In the genomic region with DNA sequence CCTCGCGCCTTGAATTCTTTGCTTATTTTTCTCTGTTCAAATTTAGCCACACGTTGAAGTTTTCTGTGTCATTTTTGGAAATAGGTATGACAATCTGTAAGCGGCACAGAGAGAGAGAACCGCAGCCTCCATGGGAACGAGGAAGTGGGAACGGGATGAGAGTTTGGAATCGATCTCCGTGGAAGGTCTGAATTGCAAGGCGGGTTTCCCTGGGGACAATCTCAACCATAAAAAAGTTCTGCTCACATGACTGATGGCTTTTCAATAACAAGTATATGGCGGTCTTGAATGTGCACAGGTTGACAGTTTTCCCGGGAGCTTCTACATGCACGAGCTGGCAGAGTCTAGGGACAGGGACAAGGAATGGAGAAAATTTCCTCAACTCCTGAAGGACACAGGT, we compare ENCODE assay signal across 20 cellular contexts.
DNase-seq lines count a peak whose midpoint lies in the region; ATAC-seq and TF ChIP-seq lines count a peak whose summit lies in the region.
"Had no signal": no experiment of that assay in that cellular context is flagged by ENCODE, and none has a peak within 500 bp of the region (broad histone marks: within the 10 kb centered on the region; RNA-seq: fewer than 3 reads in every experiment).

No MANE protein-coding gene starts in this region.

- peak overlapping the region; percentile 46 for H3K4me3 Mint-ChIP-seq in type B pancreatic cell
- H3K4me3 Mint-ChIP-seq: B cell, CD14-positive monocyte had no signal

- no peaks in the 10 kb centered on the region for H3K9me3 ChIP-seq in Peyer's patch
- H3K9me3 ChIP-seq: A549, SJCRH30 had no signal

- no peaks in the 10 kb centered on the region for H3K36me3 ChIP-seq in Peyer's patch
- H3K36me3 ChIP-seq: SJCRH30 had no signal

- no peaks in the 10 kb centered on the region for H3K27me3 ChIP-seq in Peyer's patch
- H3K27me3 ChIP-seq: SJCRH30 had no signal

- H3K27ac Mint-ChIP-seq in type B pancreatic cell: peak overlapping the region; percentile 17
- H3K27ac Mint-ChIP-seq: B cell, CD14-positive monocyte, IgD-negative memory B cell had no signal

- no peaks in the 10 kb centered on the region for H3K9me3 Mint-ChIP-seq in type B pancreatic cell
- H3K9me3 Mint-ChIP-seq: CD14-positive monocyte had no signal

- peaks cover 0 to 27% (median 2%) of the 10 kb centered on the region in 4 donors for H3K4me1 ChIP-seq in Peyer's patch

- TF ChIP-seq CTCF in Peyer's patch (IDR thresholded peaks at IDR 0.05) (no peak), epithelial cell of proximal tubule (conservative IDR thresholded peaks at IDR 0.05; ENCODE audit: low read depth, low read length) (no peak), type B pancreatic cell (conservative IDR thresholded peaks at IDR 0.05) (no peak)

- DNase-seq in Peyer's patch: no peak
- no peak for DNase-seq in epithelial cell of proximal tubule (ENCODE audit: low read depth)
- peak; percentile 50 for DNase-seq in mucosa of gallbladder (ENCODE audit: low spot score)
- no peak for DNase-seq in type B pancreatic cell (ENCODE audit: extremely low spot score, unreplicated experiment)
- no peak for DNase-seq in kidney tubule cell (ENCODE audit: low spot score)
- DNase-seq in SK-N-DZ (ENCODE audit: low spot score): no peak
- DNase-seq: DMS79 treated with DMSO at 0.1 percent for 48 hours, NCI-H1105, NCI-H146, NCI-H2029 treated with DMSO at 0.1 percent for 48 hours, NCI-H345, NCI-H524, NCI-H82, SJCRH30 had no signal

- H3K4me3 ChIP-seq in Peyer's patch (peak overlapping the region in 2 of 4 donors; percentile 13 to 18), epithelial cell of proximal tubule (ENCODE audit: low read depth, low read length) (peak overlapping the region; percentile 39)
- H3K4me3 ChIP-seq: A549, SJCRH30 had no signal

- no peak for ATAC-seq in GM21825 (IDR thresholded peaks at IDR 0.05; ENCODE audit: unreplicated experiment)
- ATAC-seq: A549, Panc1 had no signal

- peaks cover 22% of the 10 kb centered on the region for H3K4me1 Mint-ChIP-seq in type B pancreatic cell (ENCODE audit: unreplicated experiment)

- H3K36me3 Mint-ChIP-seq in type B pancreatic cell: no peaks in the 10 kb centered on the region
- H3K36me3 Mint-ChIP-seq: IgD-negative memory B cell had no signal

- peak overlapping the region in 3 of 4 donors; percentile 32 to 69 (median 65) for H3K27ac ChIP-seq in Peyer's patch
- H3K27ac ChIP-seq: A549, SJCRH30 had no signal

- no peak for TF ChIP-seq POLR2A in Peyer's patch (IDR thresholded peaks at IDR 0.05)

- H3K27me3 Mint-ChIP-seq in type B pancreatic cell: no peaks in the 10 kb centered on the region
